ENCODE assay signal across 8 cellular contexts in the genomic region with DNA sequence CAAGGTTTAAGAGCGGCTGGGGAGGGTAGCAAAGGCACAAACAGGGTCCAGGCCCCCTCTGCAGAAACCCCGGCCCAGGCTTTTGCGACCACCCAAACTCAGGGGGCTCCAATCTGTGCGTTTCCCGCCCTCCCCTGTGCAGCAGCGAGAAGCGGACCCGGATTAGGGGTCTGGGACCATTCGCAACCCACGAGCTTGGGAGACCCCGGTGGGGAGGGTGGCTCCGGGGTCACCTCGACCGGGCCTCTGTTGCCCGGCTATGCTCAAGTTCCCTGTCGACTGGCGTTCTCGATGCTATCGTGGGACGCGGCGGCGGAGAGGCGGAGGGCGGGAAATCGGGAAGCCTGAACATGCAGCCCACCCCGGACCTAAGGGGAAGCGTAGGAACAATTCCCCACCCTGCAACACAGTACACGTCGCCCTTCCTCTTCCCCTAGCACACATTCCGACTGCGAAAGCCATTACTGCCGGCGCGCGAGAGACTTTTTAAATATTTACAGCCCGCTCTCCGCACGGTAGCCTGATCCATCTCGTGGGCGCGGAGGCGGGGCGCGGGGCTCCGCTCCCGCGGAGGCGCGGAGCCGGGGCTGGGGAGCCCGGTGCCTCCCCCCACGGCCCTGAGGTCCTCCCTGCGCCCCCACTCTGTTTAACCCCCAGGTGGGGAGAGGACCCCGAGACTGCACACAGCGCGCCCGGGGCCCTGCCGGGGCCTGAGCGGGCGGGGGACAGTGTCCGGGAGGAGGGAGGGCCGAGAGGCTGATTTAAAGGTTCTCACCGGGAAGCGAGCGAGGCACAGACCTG. TPM values are rescaled to one million over a fixed set of nuclear protein-coding genes. Genes with fewer than 3 reads are reported as not detected.
A peak's percentile ranks its signal among the peaks of the same experiment; 100 is the strongest.
DNase-seq lines count a peak whose midpoint lies in the region; ATAC-seq and TF ChIP-seq lines count a peak whose summit lies in the region.

No MANE protein-coding gene starts in this region.

- ATAC-seq in T-cell (replicated peaks in 1 of 4) = peak; percentile 36 to 49 (median 44)
- no peak for ATAC-seq in GM19467 (IDR thresholded peaks at IDR 0.05; ENCODE audit: unreplicated experiment)

- CTCF ChIA-PET in T-cell (lab: Charles Lee) = interaction anchor here in 1 of 2 donors (0.6 kb wide), 1 partner anchor 1311 kb away, joined by 3 read pairs; no protein-coding TSS in a partner anchor

- peak overlapping the region; percentile 59 to 69 (median 63) for H3K4me3 Mint-ChIP-seq in T-cell
- H3K4me3 Mint-ChIP-seq in glutamatergic neuron (ENCODE audit: unreplicated experiment) = peak overlapping the region; percentile 65

- DNase-seq in GM03348 (ENCODE audit: low spot score) = peak; percentile 30
- DNase-seq in T-cell = no peak
- DNase-seq in glutamatergic neuron = peak; percentile 14
- peak; percentile 62 for DNase-seq in retina
- no peak for DNase-seq in activated CD8-positive, alpha-beta memory T cell treated with anti-CD3 and anti-CD28 coated beads for 24 hours
- no peak for DNase-seq in SKM-1 (lab: John Stamatoyannopoulos, UW; ENCODE audit: unreplicated experiment)
- no peak for DNase-seq in NCI-H187 treated with DMSO at 0.1 percent for 48 hours (lab: John Stamatoyannopoulos, UW)

- H3K9me3 Mint-ChIP-seq in T-cell (no peaks in the 10 kb centered on the region), glutamatergic neuron (ENCODE audit: unreplicated experiment) (peaks cover 4% of the 10 kb centered on the region)

- H3K4me1 Mint-ChIP-seq in T-cell (peaks cover 13 to 25% (median 18%) of the 10 kb centered on the region in 3 donors), glutamatergic neuron (ENCODE audit: low read depth, unreplicated experiment) (peaks cover 18% of the 10 kb centered on the region)

- no peak for TF ChIP-seq CTCF in glutamatergic neuron (IDR thresholded peaks at IDR 0.05; ENCODE audit: partially characterized antibody, unreplicated experiment)

- H3K27ac Mint-ChIP-seq in T-cell = no peak overlapping the region
- no peak overlapping the region for H3K27ac Mint-ChIP-seq in glutamatergic neuron (ENCODE audit: unreplicated experiment)

- POLR2A ChIA-PET in T-cell (lab: Charles Lee) = no interaction called here

- H3K36me3 Mint-ChIP-seq in T-cell = no peaks in the 10 kb centered on the region
- no peaks in the 10 kb centered on the region for H3K36me3 Mint-ChIP-seq in glutamatergic neuron (ENCODE audit: unreplicated experiment)

- H3K27me3 Mint-ChIP-seq in T-cell (peaks cover 2 to 17% of the 10 kb centered on the region in 2 donors), glutamatergic neuron (ENCODE audit: unreplicated experiment) (peaks cover 9% of the 10 kb centered on the region)

RNA-seq across cellular contexts. Expression of a gene that starts 48.1 kb away (rescaled TPM):
- total RNA-seq in T-cell (10 to 100 TPM; 24.4 to 49.2 (median 42.2) TPM), glutamatergic neuron (ENCODE audit: unreplicated experiment) (59.0 TPM)

Comparison
In these comparisons a context has a peak if more than half of its experiments do, and no peak if none do; other contexts are left out.
1. DNase-seq: peak in GM03348 (single experiment), glutamatergic neuron (single experiment) and retina (single experiment); none in T-cell (0 of 34), activated CD8-positive, alpha-beta memory T cell treated with anti-CD3 and anti-CD28 coated beads for 24 hours (single experiment), SKM-1 (single experiment) and NCI-H187 treated with DMSO at 0.1 percent for 48 hours (single experiment).